In genomic region chr11:77457340-77457739, GRCh38 we compare ENCODE assay signal across 12 cellular contexts. TPM values are rescaled to one million over a fixed set of nuclear protein-coding genes. Genes with fewer than 3 reads are reported as not detected.
A peak's percentile ranks its signal among the peaks of the same experiment; 100 is the strongest.
DNase-seq lines count a peak whose midpoint lies in the region; ATAC-seq lines count a peak whose summit lies in the region.
"Had no signal": no experiment of that assay in that cellular context is flagged by ENCODE, and none has a peak within 500 bp of the region (broad histone marks: within the 10 kb centered on the region; RNA-seq: fewer than 3 reads in every experiment).

No MANE protein-coding gene starts in this region.

- H3K4ac ChIP-seq in trophoblast cell (ENCODE audit: low read depth, low read length): no peak overlapping the region

- no peak overlapping the region for H4K8ac ChIP-seq in trophoblast cell (ENCODE audit: low read depth, low read length)

- H2AK5ac ChIP-seq in trophoblast cell (ENCODE audit: low read length): no peak overlapping the region

- H3K27me3 ChIP-seq in HUES6 (ENCODE audit: control insufficient read depth, insufficient read depth, low read length) (no peaks in the 10 kb centered on the region), trophoblast cell (ENCODE audit: insufficient read depth, low read length) (no peaks in the 10 kb centered on the region)
- H3K27me3 ChIP-seq: suprapubic skin had no signal

- H3K23ac ChIP-seq in trophoblast cell (ENCODE audit: low read length): no peak overlapping the region

- H3K14ac ChIP-seq in trophoblast cell (ENCODE audit: low read length): no peak overlapping the region

- no peaks in the 10 kb centered on the region for H3K79me2 ChIP-seq in trophoblast cell (ENCODE audit: control insufficient read depth, insufficient read depth, low read length, poor library complexity)

- H2BK12ac ChIP-seq in trophoblast cell (ENCODE audit: low read length): peak overlapping the region; percentile 58

- H3K9ac ChIP-seq in HUES6 (ENCODE audit: low read length) (no peak overlapping the region), trophoblast cell (ENCODE audit: low read length) (no peak overlapping the region)

- H3K4me2 ChIP-seq in trophoblast cell (ENCODE audit: low read length): no peak overlapping the region

- H3K4me3 ChIP-seq in HUES6 (ENCODE audit: low read depth, low read length) (0 out of 2 replicates have a peak overlapping the region, but pooled peaks have one; percentile 10), trophoblast cell (ENCODE audit: low read depth, low read length) (no peak overlapping the region)
- H3K4me3 ChIP-seq: suprapubic skin had no signal

- no CpG with 5 or more reads among the region's 5 CpGs for WGBS in trophoblast cell (ENCODE audit: extremely low coverage, insufficient coverage, insufficient read length)

- no peak for DNase-seq in trophoblast cell
- DNase-seq in RKO (ENCODE audit: low spot score): no peak
- DNase-seq in NCI-H748 (lab: John Stamatoyannopoulos, UW; ENCODE audit: unreplicated experiment): no peak
- no peak for DNase-seq in SHP77 treated with DMSO at 0.1 percent for 48 hours (lab: John Stamatoyannopoulos, UW)
- no peak for DNase-seq in stimulated activated CD4-positive, alpha-beta T cell treated with anti-CD3 and anti-CD28 coated beads, Interleukin-12 subunit alpha, Interleukin-12 subunit beta, amount 100 ng/mL, for 4 hours
- DNase-seq: activated CD4-positive, alpha-beta T cell treated with anti-CD3 and anti-CD28 coated beads, Interleukin-2, amount 10 ng/mL, durations not matched to agents 7 days and 5 days; nephron progenitor cell; stimulated activated CD4-positive, alpha-beta T cell treated with anti-CD3 and anti-CD28 coated beads, Interleukin-1b, Interleukin-23, amount 100 ng/mL, for 48 hours had no signal

- no peak overlapping the region for H3K18ac ChIP-seq in trophoblast cell (ENCODE audit: low read length)

- H3K79me1 ChIP-seq in trophoblast cell (ENCODE audit: low read length): no peaks in the 10 kb centered on the region

- H3K4me1 ChIP-seq in HUES6 (ENCODE audit: control insufficient read depth, insufficient read depth, low read length) (peaks cover 63% of the 10 kb centered on the region), trophoblast cell (ENCODE audit: control insufficient read depth in 1 of 2, insufficient read depth in 2 of 2, low read length in 2 of 2) (peaks cover under 1 to 3% of the 10 kb centered on the region in 2 experiments)
- H3K4me1 ChIP-seq: suprapubic skin had no signal

- H2BK5ac ChIP-seq in trophoblast cell (ENCODE audit: low read depth, low read length, poor library complexity): no peak overlapping the region

- no peak overlapping the region for H2AFZ ChIP-seq in trophoblast cell (ENCODE audit: insufficient read depth, low read length, poor library complexity)

- peaks cover 4% of the 10 kb centered on the region; the same call in 1 of the 2 replicates for H3K36me3 ChIP-seq in HUES6 (ENCODE audit: control insufficient read depth, insufficient read depth, low read length)
- no peaks in the 10 kb centered on the region for H3K36me3 ChIP-seq in trophoblast cell (ENCODE audit: control insufficient read depth in 1 of 2, insufficient read depth in 2 of 2, low read length in 2 of 2)
- H3K36me3 ChIP-seq: suprapubic skin had no signal

- ATAC-seq in GM19452 (IDR thresholded peaks at IDR 0.05; ENCODE audit: unreplicated experiment) (peak; percentile 26), HG02852 (IDR thresholded peaks at IDR 0.05; ENCODE audit: unreplicated experiment) (peak; percentile 35)

- H4K12ac ChIP-seq in trophoblast cell (ENCODE audit: low read depth, low read length): no peak overlapping the region

- no peak overlapping the region for H4K91ac ChIP-seq in trophoblast cell (ENCODE audit: low read depth, low read length)

- H3K9me3 ChIP-seq in HUES6 (ENCODE audit: control insufficient read depth, insufficient read depth, low read depth, low read length) (no peaks in the 10 kb centered on the region), trophoblast cell (ENCODE audit: insufficient read depth, low read depth, low read length) (no peaks in the 10 kb centered on the region)
- H3K9me3 ChIP-seq: suprapubic skin had no signal

- H3K27ac ChIP-seq in HUES6 (ENCODE audit: low read depth, low read length) (no peak overlapping the region), trophoblast cell (ENCODE audit: low read depth, low read length) (no peak overlapping the region)
- H3K27ac ChIP-seq: suprapubic skin had no signal

- no peak overlapping the region for H2BK120ac ChIP-seq in trophoblast cell (ENCODE audit: insufficient read depth, low read length, poor library complexity)

RNA-seq across cellular contexts. Expression of gene PAK1, which starts 16.6 kb away (rescaled TPM):
- polyA plus RNA-seq in trophoblast cell (2013): 78.2 and 82.1 TPM in 2 replicates
